Comparison of ENCODE assay signal across 1 cellular context in the genomic region with DNA sequence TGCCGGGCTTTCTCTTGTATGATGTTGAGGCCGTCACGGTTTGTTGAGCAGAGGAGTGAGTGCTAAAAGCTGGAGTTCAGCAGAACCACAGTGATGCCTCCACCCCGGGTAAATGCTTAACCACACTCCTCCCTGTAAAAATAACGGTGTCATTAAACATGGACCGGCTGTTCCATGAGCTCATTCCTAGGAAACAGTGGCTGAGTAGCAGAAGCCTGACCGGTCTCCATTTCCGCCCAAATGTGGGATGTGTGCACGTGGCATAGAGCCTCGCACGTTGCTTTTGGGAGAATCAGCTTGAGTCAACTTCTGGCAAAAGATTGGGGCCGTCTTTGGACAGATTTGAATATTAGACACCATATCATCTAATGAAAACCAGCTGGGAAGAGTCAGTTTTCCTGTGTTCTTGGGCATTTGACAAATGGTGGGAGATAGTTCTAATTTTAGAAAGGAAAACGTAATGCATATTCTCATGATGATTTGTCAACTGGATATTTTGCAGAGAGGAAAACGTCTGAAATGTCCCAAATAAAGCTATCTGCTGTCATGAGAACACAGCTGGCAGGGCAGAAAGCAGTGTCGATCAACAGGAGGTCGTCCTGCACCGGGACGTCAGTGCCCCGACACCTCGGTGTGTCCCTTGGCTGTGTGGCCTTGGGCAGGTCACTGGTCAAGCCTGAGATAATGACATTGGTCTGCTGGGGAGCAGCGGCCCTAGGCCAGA.
TF ChIP-seq lines count a peak whose summit lies in the region.

No MANE protein-coding gene starts in this region.

TF ChIP-seq in HepG2, 621 proteins besides CTCF, POLR2A, EP300 and RAD21 (continued from another document and continues in another):
- TF ChIP-seq, protein P1, sequence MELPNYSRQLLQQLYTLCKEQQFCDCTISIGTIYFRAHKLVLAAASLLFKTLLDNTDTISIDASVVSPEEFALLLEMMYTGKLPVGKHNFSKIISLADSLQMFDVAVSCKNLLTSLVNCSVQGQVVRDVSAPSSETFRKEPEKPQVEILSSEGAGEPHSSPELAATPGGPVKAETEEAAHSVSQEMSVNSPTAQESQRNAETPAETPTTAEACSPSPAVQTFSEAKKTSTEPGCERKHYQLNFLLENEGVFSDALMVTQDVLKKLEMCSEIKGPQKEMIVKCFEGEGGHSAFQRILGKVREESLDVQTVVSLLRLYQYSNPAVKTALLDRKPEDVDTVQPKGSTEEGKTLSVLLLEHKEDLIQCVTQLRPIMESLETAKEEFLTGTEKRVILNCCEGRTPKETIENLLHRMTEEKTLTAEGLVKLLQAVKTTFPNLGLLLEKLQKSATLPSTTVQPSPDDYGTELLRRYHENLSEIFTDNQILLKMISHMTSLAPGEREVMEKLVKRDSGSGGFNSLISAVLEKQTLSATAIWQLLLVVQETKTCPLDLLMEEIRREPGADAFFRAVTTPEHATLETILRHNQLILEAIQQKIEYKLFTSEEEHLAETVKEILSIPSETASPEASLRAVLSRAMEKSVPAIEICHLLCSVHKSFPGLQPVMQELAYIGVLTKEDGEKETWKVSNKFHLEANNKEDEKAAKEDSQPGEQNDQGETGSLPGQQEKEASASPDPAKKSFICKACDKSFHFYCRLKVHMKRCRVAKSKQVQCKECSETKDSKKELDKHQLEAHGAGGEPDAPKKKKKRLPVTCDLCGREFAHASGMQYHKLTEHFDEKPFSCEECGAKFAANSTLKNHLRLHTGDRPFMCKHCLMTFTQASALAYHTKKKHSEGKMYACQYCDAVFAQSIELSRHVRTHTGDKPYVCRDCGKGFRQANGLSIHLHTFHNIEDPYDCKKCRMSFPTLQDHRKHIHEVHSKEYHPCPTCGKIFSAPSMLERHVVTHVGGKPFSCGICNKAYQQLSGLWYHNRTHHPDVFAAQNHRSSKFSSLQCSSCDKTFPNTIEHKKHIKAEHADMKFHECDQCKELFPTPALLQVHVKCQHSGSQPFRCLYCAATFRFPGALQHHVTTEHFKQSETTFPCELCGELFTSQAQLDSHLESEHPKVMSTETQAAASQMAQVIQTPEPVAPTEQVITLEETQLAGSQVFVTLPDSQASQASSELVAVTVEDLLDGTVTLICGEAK (IDR thresholded peaks at IDR 0.05), result no peak
- TF ChIP-seq, protein P1 (CRISPR knock-in tag; IDR thresholded peaks at IDR 0.05), result 0 out of 2 replicates have a peak, but pooled peaks have one; percentile 32
- TF ChIP-seq GATAD1 (CRISPR knock-in tag; IDR thresholded peaks at IDR 0.05) (no peak), MIER2 (CRISPR knock-in tag; IDR thresholded peaks at IDR 0.05) (no peak), ZNF891 (CRISPR knock-in tag; IDR thresholded peaks at IDR 0.05) (no peak), HOXA5 (CRISPR knock-in tag; IDR thresholded peaks at IDR 0.05) (no peak), NFYB (CRISPR knock-in tag; IDR thresholded peaks at IDR 0.05) (no peak), ZNF558 (CRISPR knock-in tag; IDR thresholded peaks at IDR 0.05; ENCODE audit: borderline replicate concordance) (peak; percentile 84; the same call in 1 of the 2 replicates), POLR2AphosphoS2 (IDR thresholded peaks at IDR 0.05; ENCODE audit: low read depth, low read length) (no peak), RORA (CRISPR knock-in tag; IDR thresholded peaks at IDR 0.05) (no peak), ZSCAN30 (CRISPR knock-in tag; IDR thresholded peaks at IDR 0.05) (no peak), ZNF678 (CRISPR knock-in tag; IDR thresholded peaks at IDR 0.05) (no peak), ZEB1 (IDR thresholded peaks at IDR 0.05; ENCODE audit: insufficient replicate concordance, low read depth) (no peak), MAFK (conservative IDR thresholded peaks at IDR 0.05 in 1 of 2, IDR thresholded peaks at IDR 0.05 in 1 of 2; ENCODE audit: low read length in 2 of 2) (peak in 1 of 2 experiments; percentile 0; a peak in 1 of 4 replicates), ZFP36L2 (CRISPR knock-in tag; IDR thresholded peaks at IDR 0.05) (no peak), POLR2AphosphoS5 (IDR thresholded peaks at IDR 0.05; ENCODE audit: low read depth, low read length) (peak; percentile 36; the same call in 1 of the 2 replicates), CEBPG (CRISPR knock-in tag; IDR thresholded peaks at IDR 0.05) (no peak), ZFP62 (CRISPR knock-in tag; IDR thresholded peaks at IDR 0.05) (no peak)
- TF ChIP-seq, protein P2, sequence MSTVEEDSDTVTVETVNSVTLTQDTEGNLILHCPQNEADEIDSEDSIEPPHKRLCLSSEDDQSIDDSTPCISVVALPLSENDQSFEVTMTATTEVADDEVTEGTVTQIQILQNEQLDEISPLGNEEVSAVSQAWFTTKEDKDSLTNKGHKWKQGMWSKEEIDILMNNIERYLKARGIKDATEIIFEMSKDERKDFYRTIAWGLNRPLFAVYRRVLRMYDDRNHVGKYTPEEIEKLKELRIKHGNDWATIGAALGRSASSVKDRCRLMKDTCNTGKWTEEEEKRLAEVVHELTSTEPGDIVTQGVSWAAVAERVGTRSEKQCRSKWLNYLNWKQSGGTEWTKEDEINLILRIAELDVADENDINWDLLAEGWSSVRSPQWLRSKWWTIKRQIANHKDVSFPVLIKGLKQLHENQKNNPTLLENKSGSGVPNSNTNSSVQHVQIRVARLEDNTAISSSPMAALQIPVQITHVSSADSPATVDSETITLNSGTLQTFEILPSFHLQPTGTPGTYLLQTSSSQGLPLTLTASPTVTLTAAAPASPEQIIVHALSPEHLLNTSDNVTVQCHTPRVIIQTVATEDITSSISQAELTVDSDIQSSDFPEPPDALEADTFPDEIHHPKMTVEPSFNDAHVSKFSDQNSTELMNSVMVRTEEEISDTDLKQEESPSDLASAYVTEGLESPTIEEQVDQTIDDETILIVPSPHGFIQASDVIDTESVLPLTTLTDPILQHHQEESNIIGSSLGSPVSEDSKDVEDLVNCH (CRISPR knock-in tag; IDR thresholded peaks at IDR 0.05), result no peak
- TF ChIP-seq, protein P3, sequence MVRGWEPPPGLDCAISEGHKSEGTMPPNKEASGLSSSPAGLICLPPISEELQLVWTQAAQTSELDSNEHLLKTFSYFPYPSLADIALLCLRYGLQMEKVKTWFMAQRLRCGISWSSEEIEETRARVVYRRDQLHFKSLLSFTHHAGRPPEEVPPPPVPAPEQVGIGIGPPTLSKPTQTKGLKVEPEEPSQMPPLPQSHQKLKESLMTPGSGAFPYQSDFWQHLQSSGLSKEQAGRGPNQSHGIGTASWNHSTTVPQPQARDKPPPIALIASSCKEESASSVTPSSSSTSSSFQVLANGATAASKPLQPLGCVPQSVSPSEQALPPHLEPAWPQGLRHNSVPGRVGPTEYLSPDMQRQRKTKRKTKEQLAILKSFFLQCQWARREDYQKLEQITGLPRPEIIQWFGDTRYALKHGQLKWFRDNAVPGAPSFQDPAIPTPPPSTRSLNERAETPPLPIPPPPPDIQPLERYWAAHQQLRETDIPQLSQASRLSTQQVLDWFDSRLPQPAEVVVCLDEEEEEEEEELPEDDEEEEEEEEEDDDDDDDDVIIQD (CRISPR knock-in tag; IDR thresholded peaks at IDR 0.05; ENCODE audit: low read depth), result peak; percentile 94
- TF ChIP-seq, protein P4, sequence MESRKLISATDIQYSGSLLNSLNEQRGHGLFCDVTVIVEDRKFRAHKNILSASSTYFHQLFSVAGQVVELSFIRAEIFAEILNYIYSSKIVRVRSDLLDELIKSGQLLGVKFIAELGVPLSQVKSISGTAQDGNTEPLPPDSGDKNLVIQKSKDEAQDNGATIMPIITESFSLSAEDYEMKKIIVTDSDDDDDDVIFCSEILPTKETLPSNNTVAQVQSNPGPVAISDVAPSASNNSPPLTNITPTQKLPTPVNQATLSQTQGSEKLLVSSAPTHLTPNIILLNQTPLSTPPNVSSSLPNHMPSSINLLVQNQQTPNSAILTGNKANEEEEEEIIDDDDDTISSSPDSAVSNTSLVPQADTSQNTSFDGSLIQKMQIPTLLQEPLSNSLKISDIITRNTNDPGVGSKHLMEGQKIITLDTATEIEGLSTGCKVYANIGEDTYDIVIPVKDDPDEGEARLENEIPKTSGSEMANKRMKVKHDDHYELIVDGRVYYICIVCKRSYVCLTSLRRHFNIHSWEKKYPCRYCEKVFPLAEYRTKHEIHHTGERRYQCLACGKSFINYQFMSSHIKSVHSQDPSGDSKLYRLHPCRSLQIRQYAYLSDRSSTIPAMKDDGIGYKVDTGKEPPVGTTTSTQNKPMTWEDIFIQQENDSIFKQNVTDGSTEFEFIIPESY (CRISPR knock-in tag; IDR thresholded peaks at IDR 0.05), result no peak
- TF ChIP-seq, protein P5, sequence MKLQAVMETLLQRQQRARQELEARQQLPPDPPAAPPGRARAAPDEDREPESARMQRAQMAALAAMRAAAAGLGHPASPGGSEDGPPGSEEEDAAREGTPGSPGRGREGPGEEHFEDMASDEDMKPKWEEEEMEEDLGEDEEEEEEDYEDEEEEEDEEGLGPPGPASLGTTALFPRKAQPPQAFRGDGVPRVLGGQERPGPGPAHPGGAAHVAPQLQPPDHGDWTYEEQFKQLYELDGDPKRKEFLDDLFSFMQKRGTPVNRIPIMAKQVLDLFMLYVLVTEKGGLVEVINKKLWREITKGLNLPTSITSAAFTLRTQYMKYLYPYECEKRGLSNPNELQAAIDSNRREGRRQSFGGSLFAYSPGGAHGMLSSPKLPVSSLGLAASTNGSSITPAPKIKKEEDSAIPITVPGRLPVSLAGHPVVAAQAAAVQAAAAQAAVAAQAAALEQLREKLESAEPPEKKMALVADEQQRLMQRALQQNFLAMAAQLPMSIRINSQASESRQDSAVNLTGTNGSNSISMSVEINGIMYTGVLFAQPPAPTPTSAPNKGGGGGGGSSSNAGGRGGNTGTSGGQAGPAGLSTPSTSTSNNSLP (IDR thresholded peaks at IDR 0.05; ENCODE audit: low read depth, low read length), result no peak; the same call in 1 of the 2 replicates
- TF ChIP-seq, protein P6, sequence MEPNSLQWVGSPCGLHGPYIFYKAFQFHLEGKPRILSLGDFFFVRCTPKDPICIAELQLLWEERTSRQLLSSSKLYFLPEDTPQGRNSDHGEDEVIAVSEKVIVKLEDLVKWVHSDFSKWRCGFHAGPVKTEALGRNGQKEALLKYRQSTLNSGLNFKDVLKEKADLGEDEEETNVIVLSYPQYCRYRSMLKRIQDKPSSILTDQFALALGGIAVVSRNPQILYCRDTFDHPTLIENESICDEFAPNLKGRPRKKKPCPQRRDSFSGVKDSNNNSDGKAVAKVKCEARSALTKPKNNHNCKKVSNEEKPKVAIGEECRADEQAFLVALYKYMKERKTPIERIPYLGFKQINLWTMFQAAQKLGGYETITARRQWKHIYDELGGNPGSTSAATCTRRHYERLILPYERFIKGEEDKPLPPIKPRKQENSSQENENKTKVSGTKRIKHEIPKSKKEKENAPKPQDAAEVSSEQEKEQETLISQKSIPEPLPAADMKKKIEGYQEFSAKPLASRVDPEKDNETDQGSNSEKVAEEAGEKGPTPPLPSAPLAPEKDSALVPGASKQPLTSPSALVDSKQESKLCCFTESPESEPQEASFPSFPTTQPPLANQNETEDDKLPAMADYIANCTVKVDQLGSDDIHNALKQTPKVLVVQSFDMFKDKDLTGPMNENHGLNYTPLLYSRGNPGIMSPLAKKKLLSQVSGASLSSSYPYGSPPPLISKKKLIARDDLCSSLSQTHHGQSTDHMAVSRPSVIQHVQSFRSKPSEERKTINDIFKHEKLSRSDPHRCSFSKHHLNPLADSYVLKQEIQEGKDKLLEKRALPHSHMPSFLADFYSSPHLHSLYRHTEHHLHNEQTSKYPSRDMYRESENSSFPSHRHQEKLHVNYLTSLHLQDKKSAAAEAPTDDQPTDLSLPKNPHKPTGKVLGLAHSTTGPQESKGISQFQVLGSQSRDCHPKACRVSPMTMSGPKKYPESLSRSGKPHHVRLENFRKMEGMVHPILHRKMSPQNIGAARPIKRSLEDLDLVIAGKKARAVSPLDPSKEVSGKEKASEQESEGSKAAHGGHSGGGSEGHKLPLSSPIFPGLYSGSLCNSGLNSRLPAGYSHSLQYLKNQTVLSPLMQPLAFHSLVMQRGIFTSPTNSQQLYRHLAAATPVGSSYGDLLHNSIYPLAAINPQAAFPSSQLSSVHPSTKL (CRISPR knock-in tag; IDR thresholded peaks at IDR 0.05), result peak; percentile 66
- TF ChIP-seq, protein P7, sequence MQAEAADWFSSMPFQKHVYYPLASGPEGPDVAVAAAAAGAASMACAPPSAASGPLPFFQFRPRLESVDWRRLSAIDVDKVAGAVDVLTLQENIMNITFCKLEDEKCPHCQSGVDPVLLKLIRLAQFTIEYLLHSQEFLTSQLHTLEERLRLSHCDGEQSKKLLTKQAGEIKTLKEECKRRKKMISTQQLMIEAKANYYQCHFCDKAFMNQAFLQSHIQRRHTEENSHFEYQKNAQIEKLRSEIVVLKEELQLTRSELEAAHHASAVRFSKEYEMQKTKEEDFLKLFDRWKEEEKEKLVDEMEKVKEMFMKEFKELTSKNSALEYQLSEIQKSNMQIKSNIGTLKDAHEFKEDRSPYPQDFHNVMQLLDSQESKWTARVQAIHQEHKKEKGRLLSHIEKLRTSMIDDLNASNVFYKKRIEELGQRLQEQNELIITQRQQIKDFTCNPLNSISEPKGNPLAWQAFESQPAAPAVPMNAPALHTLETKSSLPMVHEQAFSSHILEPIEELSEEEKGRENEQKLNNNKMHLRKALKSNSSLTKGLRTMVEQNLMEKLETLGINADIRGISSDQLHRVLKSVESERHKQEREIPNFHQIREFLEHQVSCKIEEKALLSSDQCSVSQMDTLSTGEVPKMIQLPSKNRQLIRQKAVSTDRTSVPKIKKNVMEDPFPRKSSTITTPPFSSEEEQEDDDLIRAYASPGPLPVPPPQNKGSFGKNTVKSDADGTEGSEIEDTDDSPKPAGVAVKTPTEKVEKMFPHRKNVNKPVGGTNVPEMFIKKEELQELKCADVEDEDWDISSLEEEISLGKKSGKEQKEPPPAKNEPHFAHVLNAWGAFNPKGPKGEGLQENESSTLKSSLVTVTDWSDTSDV (CRISPR knock-in tag; IDR thresholded peaks at IDR 0.05), result no peak
